Comparison of ENCODE assay signal across 23 cellular contexts in genomic region chr6:21633511-21634109, GRCh38. TPM values are rescaled to one million over a fixed set of nuclear protein-coding genes. Genes with fewer than 3 reads are reported as not detected.
DNase-seq lines count a peak whose midpoint lies in the region; ATAC-seq, FAIRE-seq and TF ChIP-seq lines count a peak whose summit lies in the region.
"Had no signal": no experiment of that assay in that cellular context is flagged by ENCODE, and none has a peak within 500 bp of the region (broad histone marks: within the 10 kb centered on the region; RNA-seq: fewer than 3 reads in every experiment).

No MANE protein-coding gene starts in this region.

- H3K36me3 ChIP-seq in IMR-90 (ENCODE audit: control insufficient read depth, insufficient read depth, low read length) (no peaks in the 10 kb centered on the region), colonic mucosa (no peaks in the 10 kb centered on the region), mucosa of descending colon (ENCODE audit: low read depth) (no peaks in the 10 kb centered on the region), heart right ventricle (no peaks in the 10 kb centered on the region), PC-9 (ENCODE audit: low read depth) (no peaks in the 10 kb centered on the region)
- H3K36me3 ChIP-seq: BLaER1, MG63 had no signal

- H2AK5ac ChIP-seq in IMR-90 (ENCODE audit: low read depth, low read length) = no peak overlapping the region

- H3K27me3 ChIP-seq in IMR-90 (ENCODE audit: control insufficient read depth, insufficient read depth, low read length) (no peaks in the 10 kb centered on the region), colonic mucosa (no peaks in the 10 kb centered on the region), heart right ventricle (no peaks in the 10 kb centered on the region), PC-9 (ENCODE audit: insufficient read depth, low read depth) (no peaks in the 10 kb centered on the region)
- H3K27me3 ChIP-seq: BLaER1, MG63 had no signal

- H3K4ac ChIP-seq in IMR-90 (ENCODE audit: low read depth, low read length) = no peak overlapping the region

- in situ Hi-C loops in IMR-90 (cut with MboI; ENCODE audit: low sequenced_read_pairs) = no loop called here

- WGBS in A549 (ENCODE audit: missing lambda C conversion rate) = 72% methylated on average over 9 of the region's 9 CpGs
- WGBS in IMR-90 (ENCODE audit: extremely low coverage in 2 of 2, insufficient read length in 1 of 2), 2 experiments = no CpG with 5 or more reads among the region's 9 CpGs
- 98% methylated on average over 9 of the region's 9 CpGs for WGBS in heart right ventricle, 2 donors

- no peak for TF ChIP-seq RAD21 in A549 (conservative IDR thresholded peaks at IDR 0.05 in 1 of 2, IDR thresholded peaks at IDR 0.05 in 1 of 2)
- TF ChIP-seq RAD21 in IMR-90 (IDR thresholded peaks at IDR 0.05; ENCODE audit: low read length) = no peak

- H3K14ac ChIP-seq in IMR-90 (replicated peaks; ENCODE audit: low read depth, low read length) = no peak overlapping the region

- no peak for DNase-seq in A549 (ENCODE audit: low read depth in 1 of 2, low spot score in 1 of 2)
- DNase-seq in IMR-90 = no peak
- peak; percentile 28 for DNase-seq in colonic mucosa
- DNase-seq in mucosa of descending colon = peak; percentile 63 to 69 (median 64)
- no peak for DNase-seq in T1000 (lab: John Stamatoyannopoulos, UW)
- DNase-seq in heart right ventricle = no peak
- DNase-seq in PC-9 = no peak
- DNase-seq: 8988T; CD4-positive, CD25-positive, alpha-beta regulatory T cell; KBM-7; MG63; NCI-H1105 treated with DMSO at 0.1 percent for 48 hours; NCI-H146; NCI-H1930; NCI-H2107; NCI-H446; NCI-H524 treated with DMSO at 0.1 percent for 48 hours; NCI-H774; SHP77 had no signal

- CTCF ChIA-PET in A549 (lab: Yijun Ruan, JAX) (no interaction called here), IMR-90 (lab: Yijun Ruan, JAX) (no interaction called here), PC-9 (lab: Charles Lee) (no interaction called here)

- no peaks in the 10 kb centered on the region for H3K9me1 ChIP-seq in IMR-90 (ENCODE audit: insufficient read depth, low read length)

- H3K9me3 ChIP-seq in A549 (no peaks in the 10 kb centered on the region), IMR-90 (ENCODE audit: control insufficient read depth, insufficient read depth, low read length) (no peaks in the 10 kb centered on the region), colonic mucosa (no peaks in the 10 kb centered on the region), mucosa of descending colon (no peaks in the 10 kb centered on the region), heart right ventricle (no peaks in the 10 kb centered on the region), PC-9 (ENCODE audit: insufficient read depth, low read depth) (no peaks in the 10 kb centered on the region)
- H3K9me3 ChIP-seq: MG63 had no signal

- H3K79me1 ChIP-seq in IMR-90 (ENCODE audit: low read depth in 1 of 2, low read length in 2 of 2) = no peaks in the 10 kb centered on the region

- H4K20me1 ChIP-seq in IMR-90 (ENCODE audit: insufficient read depth, low read length) = no peaks in the 10 kb centered on the region
- no peaks in the 10 kb centered on the region for H4K20me1 ChIP-seq in PC-9 (ENCODE audit: insufficient read depth)
- H4K20me1 ChIP-seq: BLaER1 had no signal

- POLR2A ChIA-PET in A549 (lab: Yijun Ruan, JAX) (no interaction called here), IMR-90 (lab: Charles Lee; ENCODE audit: unreplicated experiment) (no interaction called here), PC-9 (lab: Charles Lee; ENCODE audit: unreplicated experiment) (no interaction called here)

- H3K9ac ChIP-seq in IMR-90 (ENCODE audit: low read depth, low read length) (no peak overlapping the region), colonic mucosa (ENCODE audit: low read depth in 2 of 2, low read length in 2 of 2) (no peak overlapping the region)
- H3K9ac ChIP-seq: BLaER1 had no signal

- H3F3A ChIP-seq in PC-9 (ENCODE audit: insufficient read depth, low read depth) = peaks cover 14% of the 10 kb centered on the region; the same call in 1 of the 2 replicates

- H2AK9ac ChIP-seq in IMR-90 (replicated peaks; ENCODE audit: low read depth, low read length, poor library complexity) = no peak overlapping the region

- no peak overlapping the region for H2BK120ac ChIP-seq in IMR-90 (ENCODE audit: low read depth, low read length)

- H3K9me2 ChIP-seq in PC-9 (ENCODE audit: insufficient read depth) = no peaks in the 10 kb centered on the region

- no peak for TF ChIP-seq CTCF in A549 (IDR thresholded peaks at IDR 0.05)
- TF ChIP-seq CTCF in IMR-90 (conservative IDR thresholded peaks at IDR 0.05; ENCODE audit: low read depth, low read length) = no peak
- no peak for TF ChIP-seq CTCF in colonic mucosa (IDR thresholded peaks at IDR 0.05)
- no peak for TF ChIP-seq CTCF in mucosa of descending colon (IDR thresholded peaks at IDR 0.05)
- no peak for TF ChIP-seq CTCF in heart right ventricle (IDR thresholded peaks at IDR 0.05)
- TF ChIP-seq CTCF in PC-9 (conservative IDR thresholded peaks at IDR 0.05) = no peak

- H3K56ac ChIP-seq in IMR-90 (ENCODE audit: extremely low read depth, insufficient read depth, low read length) = no peak overlapping the region

- H4K91ac ChIP-seq in IMR-90 (ENCODE audit: insufficient read depth, low read depth, low read length) = no peak overlapping the region

- H3K4me1 ChIP-seq in A549 (peaks cover 20% of the 10 kb centered on the region), IMR-90 (ENCODE audit: control insufficient read depth, insufficient read depth, low read length) (no peaks in the 10 kb centered on the region), colonic mucosa (no peaks in the 10 kb centered on the region), mucosa of descending colon (ENCODE audit: low read depth) (no peaks in the 10 kb centered on the region), heart right ventricle (peaks cover 0 to 12% (median 0%) of the 10 kb centered on the region in 9 donors), PC-9 (replicated peaks; ENCODE audit: insufficient read depth) (peaks cover 13% of the 10 kb centered on the region; the same call in 1 of the 2 replicates)
- H3K4me1 ChIP-seq: BLaER1 had no signal

- intact Hi-C loops in IMR-90 (cut with micrococcal nuclease) (no loop called here), colonic mucosa (cut with DNase I) (no loop called here), mucosa of descending colon (cut with DNase I, micrococcal nuclease) (no loop called here), heart right ventricle (cut with DNase I) (no loop called here), PC-9 (cut with micrococcal nuclease; ENCODE audit: unreplicated experiment) (no loop called here)

- H3K4me2 ChIP-seq in A549 (peak overlapping the region; percentile 61; the same call in 1 of the 3 replicates), IMR-90 (ENCODE audit: low read depth, low read length) (no peak overlapping the region), PC-9 (no peak overlapping the region)
- H3K4me2 ChIP-seq: BLaER1 had no signal

- H3K18ac ChIP-seq in IMR-90 (ENCODE audit: low read depth, low read length) = 0 out of 2 replicates have a peak overlapping the region, but pooled peaks have one; percentile 20

- BruUV-seq in IMR-90 (replicated peaks; lab: Mats Ljungman, UMichigan) (no TSS peak), PC-9 (replicated peaks; lab: Mats Ljungman, UMichigan) (no TSS peak)

- no peak overlapping the region for H2BK5ac ChIP-seq in IMR-90 (ENCODE audit: low read depth, low read length, poor library complexity, severe bottlenecking)

- H3K4me3 ChIP-seq in A549 (no peak overlapping the region), IMR-90 (ENCODE audit: insufficient read depth, low read depth, low read length) (no peak overlapping the region), colonic mucosa (no peak overlapping the region), mucosa of descending colon (no peak overlapping the region), heart right ventricle (no peak overlapping the region), PC-9 (no peak overlapping the region)
- H3K4me3 ChIP-seq: BLaER1, MG63 had no signal

- dilution Hi-C loops in IMR-90 (cut with HindIII; ENCODE audit: low sequenced_read_pairs, unreplicated experiment) = no loop called here

- H4K5ac ChIP-seq in IMR-90 (ENCODE audit: low read depth, low read length) = no peak overlapping the region

- no peak overlapping the region; a peak in 1 of 4 replicates for H4K8ac ChIP-seq in IMR-90 (ENCODE audit: low read depth in 2 of 2, low read length in 2 of 2)

- FAIRE-seq in A549 (lab: Jason Lieb, UNC) = no peak
- FAIRE-seq: D721Med, HTR-8/SVneo had no signal

- no peak overlapping the region for H2BK20ac ChIP-seq in IMR-90 (ENCODE audit: low read depth, low read length)

- TF ChIP-seq POLR2A in A549 (IDR thresholded peaks at IDR 0.05; ENCODE audit: low read length) = no peak
- no peak for TF ChIP-seq POLR2A in IMR-90 (IDR thresholded peaks at IDR 0.05; ENCODE audit: low read depth, low read length)

- ATAC-seq in A549 (no peak), IMR-90 (ENCODE audit: low read depth) (no peak), mucosa of descending colon (peak; percentile 93), heart right ventricle (no peak), GM21447 (IDR thresholded peaks at IDR 0.05; ENCODE audit: unreplicated experiment) (no peak)

- H2BK15ac ChIP-seq in IMR-90 (ENCODE audit: low read depth, low read length) = no peak overlapping the region

- TF ChIP-seq EP300 in A549 (IDR thresholded peaks at IDR 0.05) = no peak

- no peak overlapping the region for H3K23ac ChIP-seq in IMR-90 (ENCODE audit: low read depth, low read length)

- H2AFZ ChIP-seq in IMR-90 (replicated peaks; ENCODE audit: low read length, poor library complexity) = no peak overlapping the region
- no peak overlapping the region for H2AFZ ChIP-seq in PC-9

- H3K27ac ChIP-seq in A549 (peak overlapping the region; percentile 83 to 86), IMR-90 (ENCODE audit: insufficient read depth, low read length) (no peak overlapping the region; the same call in 1 of the 2 replicates), colonic mucosa (no peak overlapping the region), heart right ventricle (peak overlapping the region in 1 of 10 donors; percentile 63), PC-9 (no peak overlapping the region)
- H3K27ac ChIP-seq: BLaER1 had no signal

- H3K79me2 ChIP-seq in PC-9 (ENCODE audit: low read depth) = no peaks in the 10 kb centered on the region

TF ChIP-seq in IMR-90, 13 proteins besides CTCF, POLR2A, EP300 and RAD21 (continues in another document):
- TF ChIP-seq SMC3 (IDR thresholded peaks at IDR 0.05; ENCODE audit: low read depth, low read length) = no peak

RNA-seq across cellular contexts. Expression of gene SOX4, which starts 40.1 kb away (rescaled TPM):
- polyA plus RNA-seq in A549 (2011; rRNA removed) = 26.0 and 26.2 TPM in 2 replicates
- 4.5 and 6.7 TPM in 2 replicates for polyA plus RNA-seq in A549 (2012; cell fraction: cytosol; rRNA removed)
- 7.1 and 7.6 TPM in 2 replicates for polyA plus RNA-seq in A549 (2012; cell fraction: nucleus; rRNA removed)
- polyA plus RNA-seq in A549 (2017; fragmentation: RNase III; extraction: RNeasy Plus Mini Kit Qiagen cat#74134 plus additional on column Dnase treatment) = 17.5 to 31.0 TPM (median 30.8 TPM) in 3 replicates
- 17.0 and 18.1 TPM in 2 replicates for polyA minus RNA-seq in A549 (2011; rRNA and poly(A)+ RNA removed)
- 4.7 and 6.4 TPM in 2 replicates for total RNA-seq in IMR-90 (2012; rRNA removed)
- polyA plus RNA-seq in IMR-90 (2012; rRNA removed) = 4.8 and 5.4 TPM in 2 replicates
- 3.1 and 5.4 TPM in 2 replicates for polyA plus RNA-seq in IMR-90 (2012; cell fraction: cytosol; rRNA removed)
- 4.5 and 8.7 TPM in 2 replicates for polyA plus RNA-seq in IMR-90 (2012; cell fraction: nucleus; rRNA removed; ENCODE audit: low replicate concordance)
- total RNA-seq in colonic mucosa = 10 to 100 TPM; 45.1 to 47.0 TPM
- total RNA-seq in mucosa of descending colon = 10 to 100 TPM; 14.9 to 54.5 (median 26.5) TPM
- total RNA-seq in heart right ventricle = 10 to 100 TPM in 3 of 10 donors, 1 to 10 TPM in 7; 3.1 to 19.1 (median 7.7) TPM
- polyA plus RNA-seq in heart right ventricle = 1 to 10 TPM; 2.6 to 3.8 TPM
- 32.8 and 36.1 TPM in 2 replicates for total RNA-seq in PC-9 (2021)

Comparison
In these comparisons a context has a peak if more than half of its experiments do, and no peak if none do; other contexts are left out.
1. DNase-seq: peak in colonic mucosa (single experiment) and mucosa of descending colon (3 of 3); none in A549 (0 of 2), IMR-90 (single experiment), T1000 (single experiment), heart right ventricle (0 of 2) and PC-9 (0 of 2).
2. H3K27ac ChIP-seq: peak in A549 (2 of 2); none in IMR-90 (single experiment), colonic mucosa (single experiment) and PC-9 (single experiment).